Comparison of ENCODE assay signal across 11 cellular contexts in the genomic region with DNA sequence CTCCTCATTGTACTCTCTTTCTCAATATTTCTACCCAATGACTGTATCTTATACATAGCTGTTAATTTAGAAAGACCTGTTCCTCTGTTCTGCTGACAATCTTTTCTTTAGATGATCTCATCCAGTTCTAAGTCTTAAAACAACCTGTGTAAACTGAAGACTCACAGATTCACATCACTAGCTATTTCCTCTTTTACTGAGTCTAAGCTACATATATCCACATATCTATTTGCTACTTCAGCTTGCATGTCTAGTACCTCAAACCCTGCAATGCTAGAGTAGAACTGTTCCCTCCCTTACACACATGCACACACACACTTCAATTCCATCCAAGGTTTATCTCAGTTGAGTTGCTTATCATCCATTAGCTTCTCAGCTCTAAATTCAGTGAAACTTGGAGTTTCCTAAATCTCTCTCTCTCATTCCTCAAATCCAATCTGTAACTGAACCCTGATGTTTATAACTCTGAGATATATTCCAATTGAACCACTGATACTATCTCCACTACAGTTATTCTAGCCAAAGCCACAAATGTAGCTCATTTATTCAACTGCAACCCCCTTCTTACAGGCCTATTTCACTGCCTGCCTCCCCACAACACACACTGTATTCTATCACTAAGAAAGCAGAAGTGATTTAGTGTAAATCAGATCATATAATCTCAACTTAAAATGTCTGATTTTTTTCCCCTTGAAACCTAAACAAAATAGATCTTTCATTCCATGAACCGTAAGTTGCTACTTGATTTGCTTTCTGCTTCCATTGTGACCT.
"Had no signal": no experiment of that assay in that cellular context is flagged by ENCODE, and none has a peak within 500 bp of the region (broad histone marks: within the 10 kb centered on the region; RNA-seq: fewer than 3 reads in every experiment).

No MANE protein-coding gene starts in this region.

- DNase-seq: activated CD4-positive, CD25-positive, alpha-beta regulatory T cell treated with anti-CD3 and anti-CD28 coated beads, Interleukin-2, amount 50 U/mL, for 72 hours; activated naive CD8-positive, alpha-beta T cell treated with anti-CD3 and anti-CD28 coated beads, Interleukin-2, amount 10 ng/mL, durations not matched to agents 7 days and 5 days; brain microvascular endothelial cell; hippocampal formation; left ventricle myocardium inferior; mucosa of descending colon; naive thymus-derived CD8-positive, alpha-beta T cell; sigmoid colon; stimulated activated CD4-positive, alpha-beta T cell treated with anti-CD3 and anti-CD28 coated beads, Interleukin-2, amount 100 ng/mL, for 24 hours; stomach; testis had no signal

- ATAC-seq: mucosa of descending colon; naive thymus-derived CD8-positive, alpha-beta T cell had no signal
